ENCODE assay signal across 21 cellular contexts in the genomic region with DNA sequence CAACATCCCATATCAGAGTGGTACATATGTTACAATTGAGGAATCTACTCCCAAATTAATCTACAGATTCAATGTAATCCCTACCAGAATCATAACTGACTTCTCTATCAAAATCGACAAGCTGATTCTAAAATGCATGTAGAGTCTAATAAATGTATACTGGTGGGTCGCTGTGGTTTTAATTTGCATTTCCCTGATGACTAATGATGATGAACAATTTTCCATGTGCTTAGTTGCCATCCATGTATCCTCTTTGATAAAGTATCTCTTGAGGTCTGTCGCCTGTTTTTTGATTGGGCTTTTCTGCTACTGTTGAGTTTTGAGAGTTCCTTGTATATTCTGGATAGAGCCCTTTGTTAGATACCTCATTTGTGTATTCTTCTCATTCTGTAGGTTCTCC. TPM values are rescaled to one million over a fixed set of nuclear protein-coding genes. Genes with fewer than 3 reads are reported as not detected.
A peak's percentile ranks its signal among the peaks of the same experiment; 100 is the strongest.
DNase-seq lines count a peak whose midpoint lies in the region; ATAC-seq, FAIRE-seq and TF ChIP-seq lines count a peak whose summit lies in the region.
"Had no signal": no experiment of that assay in that cellular context is flagged by ENCODE, and none has a peak within 500 bp of the region (broad histone marks: within the 10 kb centered on the region; RNA-seq: fewer than 3 reads in every experiment).

No MANE protein-coding gene starts in this region.

- H3K27ac Mint-ChIP-seq in activated CD4-positive, alpha-beta T cell treated with anti-CD3 and anti-CD28 coated beads, Interleukin-2, amount 10 ng/mL, durations not matched to agents 24 days and 14 days: no peak overlapping the region
- H3K27ac Mint-ChIP-seq in activated CD4-positive, alpha-beta T cell treated with anti-CD3 and anti-CD28 coated beads, Interleukin-2, amount 10 ng/mL, durations not matched to agents 7 days and 5 days: no peak overlapping the region
- peak overlapping the region; percentile 92 for H3K27ac Mint-ChIP-seq in activated naive CD8-positive, alpha-beta T cell
- peak overlapping the region; percentile 84 to 89 for H3K27ac Mint-ChIP-seq in natural killer cell treated with Interleukin-12 subunit alpha and Interleukin-12 subunit beta and Interleukin-15 and Interleukin-18, amount 100 ng/mL, for 72 hours
- H3K27ac Mint-ChIP-seq: GM23338 had no signal

- H3K9me2 ChIP-seq in Karpas-422 (replicated peaks; ENCODE audit: insufficient read depth, low read length): no peaks in the 10 kb centered on the region

- H3K4me3 Mint-ChIP-seq in activated CD4-positive, alpha-beta T cell treated with anti-CD3 and anti-CD28 coated beads, Interleukin-2, amount 10 ng/mL, durations not matched to agents 24 days and 14 days: peak overlapping the region; percentile 7
- no peak overlapping the region for H3K4me3 Mint-ChIP-seq in activated CD4-positive, alpha-beta T cell treated with anti-CD3 and anti-CD28 coated beads, Interleukin-2, amount 10 ng/mL, durations not matched to agents 7 days and 5 days
- H3K4me3 Mint-ChIP-seq in activated naive CD8-positive, alpha-beta T cell: peak overlapping the region; percentile 33
- H3K4me3 Mint-ChIP-seq in natural killer cell treated with Interleukin-12 subunit alpha and Interleukin-12 subunit beta and Interleukin-15 and Interleukin-18, amount 100 ng/mL, for 72 hours: peak overlapping the region; percentile 81
- H3K4me3 Mint-ChIP-seq: GM23338, neural crest cell had no signal

- peaks cover 28% of the 10 kb centered on the region for H3K4me1 Mint-ChIP-seq in activated CD4-positive, alpha-beta T cell treated with anti-CD3 and anti-CD28 coated beads, Interleukin-2, amount 10 ng/mL, durations not matched to agents 24 days and 14 days
- H3K4me1 Mint-ChIP-seq in activated CD4-positive, alpha-beta T cell treated with anti-CD3 and anti-CD28 coated beads, Interleukin-2, amount 10 ng/mL, durations not matched to agents 7 days and 5 days: peaks cover 42% of the 10 kb centered on the region
- peaks cover 69% of the 10 kb centered on the region for H3K4me1 Mint-ChIP-seq in activated naive CD8-positive, alpha-beta T cell (ENCODE audit: low read depth)
- peaks cover 38 to 57% of the 10 kb centered on the region in 2 donors for H3K4me1 Mint-ChIP-seq in natural killer cell treated with Interleukin-12 subunit alpha and Interleukin-12 subunit beta and Interleukin-15 and Interleukin-18, amount 100 ng/mL, for 72 hours (ENCODE audit: low read depth in 2 of 2)

- no peak overlapping the region for H3K4me3 ChIP-seq in Karpas-422 (ENCODE audit: low read length)
- H3K4me3 ChIP-seq: BLaER1, coronary artery, GM23338, MG63, thoracic aorta had no signal

- H3K9me3 Mint-ChIP-seq in activated CD4-positive, alpha-beta T cell treated with anti-CD3 and anti-CD28 coated beads, Interleukin-2, amount 10 ng/mL, durations not matched to agents 24 days and 14 days: peaks cover 3% of the 10 kb centered on the region
- H3K9me3 Mint-ChIP-seq in activated CD4-positive, alpha-beta T cell treated with anti-CD3 and anti-CD28 coated beads, Interleukin-2, amount 10 ng/mL, durations not matched to agents 7 days and 5 days: peaks cover 9% of the 10 kb centered on the region
- H3K9me3 Mint-ChIP-seq in activated naive CD8-positive, alpha-beta T cell (ENCODE audit: low read depth): no peaks in the 10 kb centered on the region
- H3K9me3 Mint-ChIP-seq in natural killer cell treated with Interleukin-12 subunit alpha and Interleukin-12 subunit beta and Interleukin-15 and Interleukin-18, amount 100 ng/mL, for 72 hours: no peaks in the 10 kb centered on the region
- H3K9me3 Mint-ChIP-seq: GM23338 had no signal

- intact Hi-C loops in activated CD4-positive, alpha-beta T cell treated with anti-CD3 and anti-CD28 coated beads, Interleukin-2, amount 10 ng/mL, durations not matched to agents 24 days and 14 days (cut with micrococcal nuclease): loop anchor here (2.0 to 5.0 kb wide), 2 partner anchors 28 to 42 kb away; a partner anchor contains a TSS

- POLR2A ChIA-PET in activated CD4-positive, alpha-beta T cell treated with anti-CD3 and anti-CD28 coated beads, Interleukin-2, amount 10 ng/mL, durations not matched to agents 7 days and 5 days (lab: Charles Lee): interaction anchor here (0.6 kb wide), 1 partner anchor 40 kb away, joined by 3 read pairs; no protein-coding TSS in a partner anchor

- H3K36me3 Mint-ChIP-seq in activated CD4-positive, alpha-beta T cell treated with anti-CD3 and anti-CD28 coated beads, Interleukin-2, amount 10 ng/mL, durations not matched to agents 24 days and 14 days (ENCODE audit: low read depth): peaks cover 16% of the 10 kb centered on the region
- H3K36me3 Mint-ChIP-seq in activated CD4-positive, alpha-beta T cell treated with anti-CD3 and anti-CD28 coated beads, Interleukin-2, amount 10 ng/mL, durations not matched to agents 7 days and 5 days (ENCODE audit: low read depth): peaks cover 31% of the 10 kb centered on the region
- H3K36me3 Mint-ChIP-seq in activated naive CD8-positive, alpha-beta T cell: peaks cover 4% of the 10 kb centered on the region
- H3K36me3 Mint-ChIP-seq in natural killer cell treated with Interleukin-12 subunit alpha and Interleukin-12 subunit beta and Interleukin-15 and Interleukin-18, amount 100 ng/mL, for 72 hours: no peaks in the 10 kb centered on the region

- DNase-seq in activated CD4-positive, alpha-beta T cell treated with anti-CD3 and anti-CD28 coated beads, Interleukin-2, amount 10 ng/mL, durations not matched to agents 24 days and 14 days: no peak
- no peak for DNase-seq in activated CD4-positive, alpha-beta T cell treated with anti-CD3 and anti-CD28 coated beads, Interleukin-2, amount 10 ng/mL, durations not matched to agents 7 days and 5 days
- DNase-seq in Karpas-422 (peak; percentile 57), D721Med (ENCODE audit: insufficient read length, low spot score) (no peak), NCI-H2107 (lab: John Stamatoyannopoulos, UW) (no peak), NCI-H1105 (lab: John Stamatoyannopoulos, UW) (no peak)
- no peak for DNase-seq in natural killer cell treated with Interleukin-12 subunit alpha and Interleukin-12 subunit beta and Interleukin-15 and Interleukin-18, amount 100 ng/mL, for 72 hours (ENCODE audit: low spot score)
- DNase-seq: activated gamma-delta T cell treated with Interleukin-2 at 50 U/mL for 16 hours; DND-41; MG63; NCI-H1694; NCI-H226; stimulated activated CD4-positive, alpha-beta T cell treated with anti-CD3 and anti-CD28 coated beads, Interleukin-4, amount 100 ng/mL, for 24 hours; SW 1271 had no signal

- H3K27ac ChIP-seq in Karpas-422 (ENCODE audit: low read length): 0 out of 2 replicates have a peak overlapping the region, but pooled peaks have one; percentile 4
- H3K27ac ChIP-seq: BLaER1, coronary artery, thoracic aorta had no signal

- H3K27me3 Mint-ChIP-seq in activated CD4-positive, alpha-beta T cell treated with anti-CD3 and anti-CD28 coated beads, Interleukin-2, amount 10 ng/mL, durations not matched to agents 24 days and 14 days: no peaks in the 10 kb centered on the region
- H3K27me3 Mint-ChIP-seq in activated CD4-positive, alpha-beta T cell treated with anti-CD3 and anti-CD28 coated beads, Interleukin-2, amount 10 ng/mL, durations not matched to agents 7 days and 5 days: no peaks in the 10 kb centered on the region
- H3K27me3 Mint-ChIP-seq in activated naive CD8-positive, alpha-beta T cell: no peaks in the 10 kb centered on the region
- no peaks in the 10 kb centered on the region for H3K27me3 Mint-ChIP-seq in natural killer cell treated with Interleukin-12 subunit alpha and Interleukin-12 subunit beta and Interleukin-15 and Interleukin-18, amount 100 ng/mL, for 72 hours

- CTCF ChIA-PET in activated CD4-positive, alpha-beta T cell treated with anti-CD3 and anti-CD28 coated beads, Interleukin-2, amount 10 ng/mL, durations not matched to agents 7 days and 5 days (lab: Charles Lee): interaction anchor here (1.1 kb wide), 1 partner anchor 33 kb away, joined by 4 read pairs; no protein-coding TSS in a partner anchor

- no peak overlapping the region for H2AFZ ChIP-seq in Karpas-422 (ENCODE audit: low read length)
- H2AFZ ChIP-seq: GM23338 had no signal

- peak overlapping the region; percentile 38 for H3K4me2 ChIP-seq in Karpas-422 (ENCODE audit: low read depth, low read length, poor library complexity, severe bottlenecking)
- H3K4me2 ChIP-seq: BLaER1, GM23338 had no signal

- peaks cover 94% of the 10 kb centered on the region for H3K79me2 ChIP-seq in Karpas-422 (ENCODE audit: low read length)

- no peaks in the 10 kb centered on the region for H4K20me1 ChIP-seq in Karpas-422 (ENCODE audit: insufficient read depth, low read depth, low read length)

- FAIRE-seq in D721Med (lab: Jason Lieb, UNC): no peak
- FAIRE-seq: small intestine had no signal

- TF ChIP-seq CTCF in D721Med (IDR thresholded peaks at IDR 0.05; ENCODE audit: insufficient read depth, missing control alignments): no peak

- H3K9me3 ChIP-seq in Karpas-422 (ENCODE audit: low read length): no peaks in the 10 kb centered on the region
- H3K9me3 ChIP-seq: MG63, thoracic aorta had no signal

- no peak for ATAC-seq in natural killer cell treated with Interleukin-12 subunit alpha and Interleukin-12 subunit beta and Interleukin-15 and Interleukin-18, amount 100 ng/mL, for 72 hours
- ATAC-seq: GM23338 had no signal

- H3K4me1 ChIP-seq in Karpas-422 (ENCODE audit: low read length): peaks cover 61% of the 10 kb centered on the region

- no peak overlapping the region for H3K9ac ChIP-seq in Karpas-422 (ENCODE audit: low read length)
- H3K9ac ChIP-seq: BLaER1 had no signal

- 0 out of 2 replicates have a peak, but pooled peaks cover 3% of the 10 kb centered on the region for H3K36me3 ChIP-seq in Karpas-422 (ENCODE audit: insufficient read depth, low read length)
- H3K36me3 ChIP-seq: MG63, thoracic aorta had no signal

- H3K27me3 ChIP-seq in Karpas-422 (ENCODE audit: low read length): no peaks in the 10 kb centered on the region
- H3K27me3 ChIP-seq: BLaER1, MG63 had no signal

RNA-seq across cellular contexts. Expression of a gene that starts 43.8 kb away (rescaled TPM):
- total RNA-seq in activated CD4-positive, alpha-beta T cell treated with anti-CD3 and anti-CD28 coated beads, Interleukin-2, amount 10 ng/mL, durations not matched to agents 24 days and 14 days: 20.3 and 21.7 TPM in 2 replicates
- 10 to 100 TPM; 33.6 to 44.3 TPM for total RNA-seq in activated CD4-positive, alpha-beta T cell treated with anti-CD3 and anti-CD28 coated beads, Interleukin-2, amount 10 ng/mL, durations not matched to agents 7 days and 5 days
- 19.6 and 38.1 TPM in 2 replicates for total RNA-seq in Karpas-422 (2014; rRNA removed; shearing (Covaris generic); ENCODE audit: low replicate concordance)
- total RNA-seq in natural killer cell treated with Interleukin-12 subunit alpha and Interleukin-12 subunit beta and Interleukin-15 and Interleukin-18, amount 100 ng/mL, for 72 hours: 10 to 100 TPM; 11.5 to 16.0 TPM

Comparison
In these comparisons a context has a peak if more than half of its experiments do, and no peak if none do; other contexts are left out.
1. H3K27ac Mint-ChIP-seq: peak in activated naive CD8-positive, alpha-beta T cell (single experiment) and natural killer cell treated with Interleukin-12 subunit alpha and Interleukin-12 subunit beta and Interleukin-15 and Interleukin-18, amount 100 ng/mL, for 72 hours (2 of 2); none in activated CD4-positive, alpha-beta T cell treated with anti-CD3 and anti-CD28 coated beads, Interleukin-2, amount 10 ng/mL, durations not matched to agents 24 days and 14 days (single experiment) and activated CD4-positive, alpha-beta T cell treated with anti-CD3 and anti-CD28 coated beads, Interleukin-2, amount 10 ng/mL, durations not matched to agents 7 days and 5 days (single experiment).